19 cellular contexts compared by ENCODE assay signal in genomic region chr1:24090736-24091135, GRCh38. TPM values are rescaled to one million over a fixed set of nuclear protein-coding genes. Genes with fewer than 3 reads are reported as not detected.
DNase-seq lines count a peak whose midpoint lies in the region; ATAC-seq and TF ChIP-seq lines count a peak whose summit lies in the region.
"Had no signal": no experiment of that assay in that cellular context is flagged by ENCODE, and none has a peak within 500 bp of the region (broad histone marks: within the 10 kb centered on the region; RNA-seq: fewer than 3 reads in every experiment).

No MANE protein-coding gene starts in this region.

- H3K23ac ChIP-seq in neuronal stem cell (ENCODE audit: low read depth, low read length, poor library complexity), result no peak overlapping the region

- no peak for TF ChIP-seq CTCF in heart left ventricle (IDR thresholded peaks at IDR 0.05)

- H3K4ac ChIP-seq in neuronal stem cell (ENCODE audit: low read length), result no peak overlapping the region

- no peak overlapping the region for H2BK5ac ChIP-seq in neuronal stem cell (ENCODE audit: low read length)

- H3K9me3 ChIP-seq in heart left ventricle (no peaks in the 10 kb centered on the region), right cardiac atrium (ENCODE audit: control insufficient read depth, low read length) (no peaks in the 10 kb centered on the region), neuronal stem cell (replicated peaks in 1 of 2; ENCODE audit: control insufficient read depth in 2 of 2, insufficient read depth in 1 of 2, low read depth in 1 of 2, low read length in 2 of 2) (no peaks in the 10 kb centered on the region), skeletal muscle tissue (ENCODE audit: control insufficient read depth in 3 of 3, low read length in 3 of 3) (no peaks in the 10 kb centered on the region)
- H3K9me3 ChIP-seq: BLaER1 had no signal

- H2BK120ac ChIP-seq in neuronal stem cell (ENCODE audit: low read depth, low read length), result no peak overlapping the region

- no peak overlapping the region for H2AFZ ChIP-seq in neuronal stem cell (ENCODE audit: low read length)
- H2AFZ ChIP-seq: GM23338 had no signal

- H4K8ac ChIP-seq in neuronal stem cell (ENCODE audit: low read depth, low read length), result no peak overlapping the region

- H3K4me2 ChIP-seq in neuronal stem cell (ENCODE audit: insufficient read depth, low read length, poor library complexity, severe bottlenecking), result no peak overlapping the region
- H3K4me2 ChIP-seq: BLaER1, GM23338 had no signal

- no peak overlapping the region for H3K18ac ChIP-seq in neuronal stem cell (ENCODE audit: low read length)

- H3K79me1 ChIP-seq in neuronal stem cell (ENCODE audit: low read depth, low read length), result no peaks in the 10 kb centered on the region

- no peak overlapping the region for H2BK12ac ChIP-seq in neuronal stem cell (ENCODE audit: low read length)

- H2AK5ac ChIP-seq in neuronal stem cell (ENCODE audit: low read depth, low read length), result peak overlapping the region; percentile 58

- H3K27me3 ChIP-seq in heart left ventricle (no peaks in the 10 kb centered on the region), right cardiac atrium (ENCODE audit: control insufficient read depth, insufficient read depth) (no peaks in the 10 kb centered on the region), neuronal stem cell (ENCODE audit: control insufficient read depth in 3 of 3, insufficient read depth in 3 of 3, low read depth in 1 of 3, low read length in 3 of 3) (peaks cover 0 to 14% (median 0%) of the 10 kb centered on the region in 3 experiments), skeletal muscle tissue (ENCODE audit: control insufficient read depth in 3 of 3, insufficient read depth in 3 of 3, low read length in 3 of 3) (peaks cover 0 to 3% (median 0%) of the 10 kb centered on the region in 3 donors)
- H3K27me3 ChIP-seq: BLaER1 had no signal

- intact Hi-C loops in heart left ventricle (cut with DNase I), result no loop called here
- intact Hi-C loops in cardiac septum (cut with DNase I), result no loop called here
- intact Hi-C loops in right cardiac atrium (cut with DNase I), result no loop called here

- no peak overlapping the region for H3K14ac ChIP-seq in neuronal stem cell (ENCODE audit: low read length)

- H3K36me3 ChIP-seq in heart left ventricle (peaks cover 0 to 77% (median 10%) of the 10 kb centered on the region in 9 donors), neuronal stem cell (replicated peaks in 1 of 2; ENCODE audit: control insufficient read depth in 2 of 2, insufficient read depth in 2 of 2, low read length in 2 of 2) (no peaks in the 10 kb centered on the region), skeletal muscle tissue (ENCODE audit: control insufficient read depth in 3 of 3, insufficient read depth in 3 of 3, low read length in 3 of 3) (peaks cover 46 to 77% (median 47%) of the 10 kb centered on the region in 3 donors)
- H3K36me3 ChIP-seq: BLaER1 had no signal

- peaks cover 0 to 43% (median 4%) of the 10 kb centered on the region in 12 donors for H3K4me1 ChIP-seq in heart left ventricle
- H3K4me1 ChIP-seq in right cardiac atrium (ENCODE audit: control insufficient read depth, insufficient read depth, low read length), result peaks cover 2% of the 10 kb centered on the region
- H3K4me1 ChIP-seq in neuronal stem cell (ENCODE audit: control insufficient read depth in 2 of 2, insufficient read depth in 1 of 2, low read depth in 1 of 2, low read length in 2 of 2), result peaks cover 0 to 4% of the 10 kb centered on the region in 2 donors
- H3K4me1 ChIP-seq in skeletal muscle tissue (ENCODE audit: control insufficient read depth in 3 of 3, insufficient read depth in 3 of 3, low read length in 3 of 3), result peaks cover 23 to 35% (median 34%) of the 10 kb centered on the region in 3 donors

- 92 to 96% (median 93%) methylated on average over 9 to 11 of the region's 11 CpGs for WGBS in heart left ventricle, 4 donors
- WGBS in right cardiac atrium, result 90% methylated on average over 11 of the region's 11 CpGs
- no CpG with 5 or more reads among the region's 11 CpGs for WGBS in neuronal stem cell (ENCODE audit: extremely low coverage in 2 of 2, insufficient read length in 2 of 2, insufficient replicate concordance in 1 of 2), 2 donors

- H2BK15ac ChIP-seq in neuronal stem cell (ENCODE audit: low read length), result no peak overlapping the region

- H3K27ac ChIP-seq in heart left ventricle, result peak overlapping the region in 8 of 12 donors; percentile 20 to 75 (median 48)
- peak overlapping the region; percentile 16 for H3K27ac ChIP-seq in right cardiac atrium (ENCODE audit: low read length)
- no peak overlapping the region for H3K27ac ChIP-seq in neuronal stem cell (replicated peaks; ENCODE audit: low read length)
- H3K27ac ChIP-seq in skeletal muscle tissue (ENCODE audit: low read depth, low read length), result peak overlapping the region; percentile 20
- H3K27ac ChIP-seq: BLaER1 had no signal

- H3K4me3 ChIP-seq in heart left ventricle (no peak overlapping the region), right cardiac atrium (ENCODE audit: low read length) (no peak overlapping the region), neuronal stem cell (ENCODE audit: low read length in 2 of 2) (no peak overlapping the region), skeletal muscle tissue (ENCODE audit: low read length in 3 of 3) (no peak overlapping the region)
- H3K4me3 ChIP-seq: BLaER1, GM23338 had no signal

- H3K9ac ChIP-seq in neuronal stem cell (ENCODE audit: low read depth, low read length, poor library complexity) (no peak overlapping the region), skeletal muscle tissue (ENCODE audit: low read depth in 1 of 3, low read length in 3 of 3) (peak overlapping the region in 1 of 3 donors; percentile 0)
- H3K9ac ChIP-seq: BLaER1 had no signal

- ATAC-seq in heart left ventricle (peak in 2 of 4 donors; percentile 1 to 5), right cardiac atrium (peak in 1 of 2 donors; percentile 4), HG02610 (IDR thresholded peaks at IDR 0.05; ENCODE audit: unreplicated experiment) (no peak), GM21717 (IDR thresholded peaks at IDR 0.05; ENCODE audit: unreplicated experiment) (no peak)
- ATAC-seq: GM23338 had no signal

- no peak for TF ChIP-seq POLR2A in heart left ventricle (IDR thresholded peaks at IDR 0.05)

- no peak overlapping the region for H4K91ac ChIP-seq in neuronal stem cell (ENCODE audit: low read depth, low read length, poor library complexity)

- DNase-seq in heart left ventricle, result peak in 1 of 5 donors; percentile 52
- no peak for DNase-seq in cardiac septum (ENCODE audit: low spot score)
- DNase-seq in right cardiac atrium, result no peak
- DNase-seq in neuronal stem cell (ENCODE audit: low spot score), result no peak
- DNase-seq in cerebellar nuclear complex (lab: John Stamatoyannopoulos, UW), result no peak
- DNase-seq: 8988T; CD4-positive, alpha-beta memory T cell; DMS153; GDM1; HCEC 1CT had no signal

RNA-seq across cellular contexts. Expression of gene MYOM3, which starts 21.2 kb away (rescaled TPM):
- total RNA-seq in heart left ventricle (100 to 1,000 TPM; 230 to 379 (median 288) TPM), cardiac septum (249 TPM), right cardiac atrium (100 to 1,000 TPM; 202 to 292 (median 241) TPM), skeletal muscle tissue (340 TPM)
- polyA plus RNA-seq in heart left ventricle (100 to 1,000 TPM in 1 of 2 donors, 10 to 100 TPM in 1; 76.7 to 327 TPM), right cardiac atrium (258 TPM)
- 0.18 TPM for polyA plus RNA-seq in neuronal stem cell (2013, experiment 1 of 2)
- 0.10 TPM for polyA plus RNA-seq in neuronal stem cell (2013, experiment 2 of 2)
- total RNA-seq: A673; CD4-positive, alpha-beta memory T cell; GM23338 had no signal
- polyA plus RNA-seq: AG04450; CD14-positive monocyte; CD4-positive, alpha-beta memory T cell; GM23338 had no signal

RNA-seq across cellular contexts. Expression of gene IL22RA1, which starts 52.2 kb away (rescaled TPM):
- 1 to 10 TPM in 1 of 9 donors, under 1 TPM in 5, not detected in 3; 0.19 to 1.3 (median 0.49) TPM for total RNA-seq in heart left ventricle
- under 1 TPM; 0.04 to 0.12 TPM for polyA plus RNA-seq in heart left ventricle
- 0.35 TPM for total RNA-seq in cardiac septum
- total RNA-seq in right cardiac atrium, result under 1 TPM; 0.28 to 0.51 (median 0.30) TPM
- 0.29 TPM for polyA plus RNA-seq in right cardiac atrium
- polyA plus RNA-seq in neuronal stem cell (2013, experiment 1 of 2), result 0.03 TPM
- 0.03 TPM for polyA plus RNA-seq in neuronal stem cell (2013, experiment 2 of 2)
- not detected for total RNA-seq in skeletal muscle tissue
- total RNA-seq: CD4-positive, alpha-beta memory T cell; Daoy had no signal
- polyA plus RNA-seq: AG04450; CD14-positive monocyte; CD4-positive, alpha-beta memory T cell had no signal
